In genomic region chr3:173371848-173372487, GRCh38 we compare ENCODE assay signal across 8 cellular contexts. TPM values are rescaled to one million over a fixed set of nuclear protein-coding genes. Genes with fewer than 3 reads are reported as not detected.
A peak's percentile ranks its signal among the peaks of the same experiment; 100 is the strongest.
DNase-seq lines count a peak whose midpoint lies in the region; ATAC-seq and TF ChIP-seq lines count a peak whose summit lies in the region.

No MANE protein-coding gene starts in this region.

- no peaks in the 10 kb centered on the region for H3K36me3 ChIP-seq in mammary epithelial cell (ENCODE audit: insufficient read depth, low read length)
- H3K36me3 ChIP-seq in lower lobe of right lung = no peaks in the 10 kb centered on the region

- H3K27me3 ChIP-seq in mammary epithelial cell (ENCODE audit: insufficient read depth, low read length) (no peaks in the 10 kb centered on the region), lower lobe of right lung (ENCODE audit: low read depth) (no peaks in the 10 kb centered on the region)

- H3K4me1 ChIP-seq in mammary epithelial cell (ENCODE audit: insufficient read depth, low read length) (no peaks in the 10 kb centered on the region), lower lobe of right lung (no peaks in the 10 kb centered on the region)

- 25% methylated on average over 3 of the region's 3 CpGs for WGBS in mammary epithelial cell (ENCODE audit: low coverage, missing lambda C conversion rate)

- intact Hi-C loops in mammary epithelial cell (cut with micrococcal nuclease) (loop anchor here (1.0 kb wide), 1 partner anchor 181 kb away; no protein-coding TSS in a partner anchor), lower lobe of right lung (cut with DNase I) (no loop called here)

- H3K79me2 ChIP-seq in mammary epithelial cell (ENCODE audit: insufficient read depth, low read length) = no peaks in the 10 kb centered on the region

- peak; percentile 52 to 73 for TF ChIP-seq CTCF in mammary epithelial cell (conservative IDR thresholded peaks at IDR 0.05 in 1 of 2, IDR thresholded peaks at IDR 0.05 in 1 of 2; ENCODE audit: extremely low read depth in 1 of 2, insufficient read depth in 1 of 2, low read depth in 1 of 2, low read length in 2 of 2)
- peak; percentile 57 for TF ChIP-seq CTCF in lower lobe of right lung (IDR thresholded peaks at IDR 0.05)

- ATAC-seq in lower lobe of right lung (peak; percentile 47 to 65), GM21381 (IDR thresholded peaks at IDR 0.05; ENCODE audit: unreplicated experiment) (no peak), GM19455 (IDR thresholded peaks at IDR 0.05; ENCODE audit: unreplicated experiment) (no peak)

- no peak overlapping the region for H3K4me2 ChIP-seq in mammary epithelial cell (ENCODE audit: insufficient read depth, low read depth, low read length)

- H3K9ac ChIP-seq in mammary epithelial cell (ENCODE audit: insufficient read depth, low read length) = no peak overlapping the region

- CTCF ChIA-PET in mammary epithelial cell (lab: Charles Lee; ENCODE audit: low non-redundant PET) = no interaction called here

- peak; percentile 23 for DNase-seq in NCI-H2171 treated with DMSO at 0.1 percent for 48 hours (lab: John Stamatoyannopoulos, UW)
- DNase-seq in NCI-H2171 (lab: John Stamatoyannopoulos, UW) = no peak
- DNase-seq in NCI-H2227 (lab: John Stamatoyannopoulos, UW; ENCODE audit: unreplicated experiment) = peak; percentile 21
- peak; percentile 9 for DNase-seq in mammary epithelial cell
- DNase-seq in lower lobe of right lung = no peak
- DNase-seq in stimulated activated naive CD4-positive, alpha-beta T cell treated with Interleukin-2 at 50 U/mL for 16 hours (lab: John Stamatoyannopoulos, UW) = no peak

- H3K9me3 ChIP-seq in mammary epithelial cell (replicated peaks; ENCODE audit: insufficient read depth, low read length) (no peaks in the 10 kb centered on the region), lower lobe of right lung (no peaks in the 10 kb centered on the region)

- H4K20me1 ChIP-seq in mammary epithelial cell (ENCODE audit: insufficient read depth, low read length) = no peaks in the 10 kb centered on the region

- H3K27ac ChIP-seq in mammary epithelial cell (ENCODE audit: insufficient read depth, low read depth, low read length) = no peak overlapping the region
- H3K27ac ChIP-seq in lower lobe of right lung = no peak overlapping the region

- in situ Hi-C loops in mammary epithelial cell (cut with MboI; ENCODE audit: low sequenced_read_pairs in 2 of 2) = no loop called here

- H3K4me3 ChIP-seq in mammary epithelial cell (replicated peaks in 1 of 3; ENCODE audit: insufficient read depth in 1 of 3, low read depth in 2 of 3, low read length in 3 of 3) (no peak overlapping the region), lower lobe of right lung (no peak overlapping the region)

- dilution Hi-C loops in mammary epithelial cell (cut with HindIII; ENCODE audit: low sequenced_read_pairs) = no loop called here

- BruUV-seq in mammary epithelial cell (replicated peaks; lab: Mats Ljungman, UMichigan) = no TSS peak

- no peak overlapping the region for H2AFZ ChIP-seq in mammary epithelial cell (ENCODE audit: low read depth, low read length)

RNA-seq across cellular contexts. Expression of gene NLGN1, which starts 25.6 kb away (rescaled TPM):
- total RNA-seq in mammary epithelial cell = under 1 TPM in 1 of 2 donors, not detected in 1; under 0.01 TPM
- not detected for polyA plus RNA-seq in mammary epithelial cell
- polyA minus RNA-seq in mammary epithelial cell = not detected
- 3.9 TPM for total RNA-seq in lower lobe of right lung

Comparison
In these comparisons a context has a peak if more than half of its experiments do, and no peak if none do; other contexts are left out.
1. DNase-seq: peak in NCI-H2171 treated with DMSO at 0.1 percent for 48 hours (single experiment), NCI-H2227 (single experiment) and mammary epithelial cell (single experiment); none in NCI-H2171 (single experiment), lower lobe of right lung (single experiment) and stimulated activated naive CD4-positive, alpha-beta T cell treated with Interleukin-2 at 50 U/mL for 16 hours (single experiment).
2. ATAC-seq: peak in lower lobe of right lung (2 of 2); none in GM21381 (single experiment) and GM19455 (single experiment).